In genomic region chr2:12488365-12488972, GRCh38 we compare ENCODE assay signal across 9 cellular contexts.
DNase-seq lines count a peak whose midpoint lies in the region; ATAC-seq lines count a peak whose summit lies in the region.
"Had no signal": no experiment of that assay in that cellular context is flagged by ENCODE, and none has a peak within 500 bp of the region (broad histone marks: within the 10 kb centered on the region; RNA-seq: fewer than 3 reads in every experiment).

No MANE protein-coding gene starts in this region.

- H3K27ac Mint-ChIP-seq in T-helper 2 cell treated with Interferon-gamma antibody and Interleukin-4, amounts not matched to agents 5 μg/mL and 100 μg/mL, for 36 hours: peak overlapping the region; percentile 81
- peak overlapping the region; percentile 64 for H3K27ac Mint-ChIP-seq in activated naive CD8-positive, alpha-beta T cell

- peaks cover 22% of the 10 kb centered on the region for H3K36me3 Mint-ChIP-seq in T-helper 2 cell treated with Interferon-gamma antibody and Interleukin-4, amounts not matched to agents 5 μg/mL and 100 μg/mL, for 36 hours (ENCODE audit: low read depth)
- no peaks in the 10 kb centered on the region for H3K36me3 Mint-ChIP-seq in activated naive CD8-positive, alpha-beta T cell

- peak overlapping the region; percentile 83 for H3K4me3 Mint-ChIP-seq in T-helper 2 cell treated with Interferon-gamma antibody and Interleukin-4, amounts not matched to agents 5 μg/mL and 100 μg/mL, for 36 hours
- H3K4me3 Mint-ChIP-seq in activated naive CD8-positive, alpha-beta T cell: peak overlapping the region; percentile 33

- ATAC-seq in GM21717 (IDR thresholded peaks at IDR 0.05; ENCODE audit: unreplicated experiment): peak; percentile 50
- ATAC-seq in HG02571 (IDR thresholded peaks at IDR 0.05; ENCODE audit: unreplicated experiment): no peak

- H3K4me1 Mint-ChIP-seq in T-helper 2 cell treated with Interferon-gamma antibody and Interleukin-4, amounts not matched to agents 5 μg/mL and 100 μg/mL, for 36 hours (ENCODE audit: low read depth): peaks cover 64% of the 10 kb centered on the region
- peaks cover 67% of the 10 kb centered on the region for H3K4me1 Mint-ChIP-seq in activated naive CD8-positive, alpha-beta T cell (ENCODE audit: low read depth)

- DNase-seq in T-helper 2 cell treated with Interferon-gamma antibody and Interleukin-4, amounts not matched to agents 5 μg/mL and 100 μg/mL, for 36 hours (ENCODE audit: low spot score): no peak
- DNase-seq in stimulated activated CD4-positive, alpha-beta T cell treated with anti-CD3 and anti-CD28 coated beads, Interleukin-2, amount 100 ng/mL, for 24 hours: peak; percentile 37 to 43
- DNase-seq in cortex of kidney (lab: John Stamatoyannopoulos, UW): no peak
- no peak for DNase-seq in NCI-H1105 (lab: John Stamatoyannopoulos, UW)
- no peak for DNase-seq in NCI-H1436 treated with DMSO at 0.1 percent for 48 hours (lab: John Stamatoyannopoulos, UW)
- DNase-seq: heart right ventricle had no signal

- H3K27me3 Mint-ChIP-seq in T-helper 2 cell treated with Interferon-gamma antibody and Interleukin-4, amounts not matched to agents 5 μg/mL and 100 μg/mL, for 36 hours (ENCODE audit: low read depth): no peaks in the 10 kb centered on the region
- H3K27me3 Mint-ChIP-seq in activated naive CD8-positive, alpha-beta T cell: no peaks in the 10 kb centered on the region

- H3K9me3 Mint-ChIP-seq in T-helper 2 cell treated with Interferon-gamma antibody and Interleukin-4, amounts not matched to agents 5 μg/mL and 100 μg/mL, for 36 hours: peaks cover 18% of the 10 kb centered on the region
- H3K9me3 Mint-ChIP-seq in activated naive CD8-positive, alpha-beta T cell (ENCODE audit: low read depth): no peaks in the 10 kb centered on the region

Comparison
In these comparisons a context has a peak if more than half of its experiments do, and no peak if none do; other contexts are left out.
1. DNase-seq: peak in stimulated activated CD4-positive, alpha-beta T cell treated with anti-CD3 and anti-CD28 coated beads, Interleukin-2, amount 100 ng/mL, for 24 hours (2 of 2); none in T-helper 2 cell treated with Interferon-gamma antibody and Interleukin-4, amounts not matched to agents 5 μg/mL and 100 μg/mL, for 36 hours (single experiment), cortex of kidney (single experiment), NCI-H1105 (single experiment) and NCI-H1436 treated with DMSO at 0.1 percent for 48 hours (single experiment).